In genomic region chr6:143677577-143677890, GRCh38 we compare ENCODE assay signal across 8 cellular contexts. TPM values are rescaled to one million over a fixed set of nuclear protein-coding genes. Genes with fewer than 3 reads are reported as not detected.
DNase-seq lines count a peak whose midpoint lies in the region; ATAC-seq and TF ChIP-seq lines count a peak whose summit lies in the region.

No MANE protein-coding gene starts in this region.

- H3K4me1 ChIP-seq in Caco-2, result peaks cover 46% of the 10 kb centered on the region
- no peaks in the 10 kb centered on the region for H3K4me1 ChIP-seq in prostate gland (replicated peaks)

- no peaks in the 10 kb centered on the region for H3K9me3 ChIP-seq in Caco-2
- no peaks in the 10 kb centered on the region for H3K9me3 ChIP-seq in T-helper 17 cell (ENCODE audit: control insufficient read depth, low read length, poor library complexity, severe bottlenecking)
- no peaks in the 10 kb centered on the region for H3K9me3 ChIP-seq in prostate gland

- H3K27me3 ChIP-seq in Caco-2 (replicated peaks; ENCODE audit: control insufficient read depth, insufficient read depth, low read length) (no peaks in the 10 kb centered on the region), prostate gland (replicated peaks; ENCODE audit: insufficient read depth) (no peaks in the 10 kb centered on the region)

- H3K4me3 ChIP-seq in Caco-2 (ENCODE audit: low read depth, low read length), result peak overlapping the region; percentile 88
- H3K4me3 ChIP-seq in fibroblast of pulmonary artery (replicated peaks; ENCODE audit: low read depth, low read length), result peak overlapping the region; percentile 70
- H3K4me3 ChIP-seq in prostate gland, result peak overlapping the region; percentile 68 to 82

- DNase-seq in Caco-2 (no peak), T-helper 17 cell (no peak), fibroblast of pulmonary artery (ENCODE audit: low read depth) (no peak), prostate gland (ENCODE audit: low spot score) (no peak), putamen (ENCODE audit: low spot score) (no peak), NCI-H146 (lab: John Stamatoyannopoulos, UW) (no peak)

- no peaks in the 10 kb centered on the region for H3K27me3 Mint-ChIP-seq in Caco-2 (ENCODE audit: insufficient read depth, unreplicated experiment)
- H3K27me3 Mint-ChIP-seq in T-helper 17 cell, result no peaks in the 10 kb centered on the region

- WGBS in prostate gland, result 3% methylated on average over 9 of the region's 9 CpGs

- no peak for ATAC-seq in T-helper 17 cell
- no peak for ATAC-seq in HG02840 (IDR thresholded peaks at IDR 0.05; ENCODE audit: low FRiP score, unreplicated experiment)
- no peak for ATAC-seq in HG02798 (IDR thresholded peaks at IDR 0.05; ENCODE audit: poor library complexity, unreplicated experiment)

- BruUV-seq in Caco-2 (replicated peaks; lab: Mats Ljungman, UMichigan), result no TSS peak

- intact Hi-C loops in Caco-2 (cut with micrococcal nuclease; ENCODE audit: unreplicated experiment) (no loop called here), prostate gland (cut with DNase I) (loop anchor here (5.0 kb wide), 1 partner anchor 165 kb away; the partner anchor contains the start of gene LTV1)

- peak overlapping the region; percentile 70 for H3K27ac Mint-ChIP-seq in Caco-2 (ENCODE audit: unreplicated experiment)
- no peak overlapping the region for H3K27ac Mint-ChIP-seq in T-helper 17 cell

- TF ChIP-seq POLR2A in prostate gland (IDR thresholded peaks at IDR 0.05), result no peak

- POLR2A ChIA-PET in Caco-2 (lab: Charles Lee), result interaction anchor here (0.7 kb wide), 1 partner anchor 166 kb away, joined by 3 read pairs; the partner anchor contains the start of gene LTV1

- H3K36me3 ChIP-seq in Caco-2 (ENCODE audit: control insufficient read depth, insufficient read depth, low read length) (no peaks in the 10 kb centered on the region), prostate gland (no peaks in the 10 kb centered on the region)

- no peaks in the 10 kb centered on the region for H3K9me3 Mint-ChIP-seq in Caco-2 (ENCODE audit: unreplicated experiment)

- H3K27ac ChIP-seq in prostate gland, result peak overlapping the region; percentile 87 to 97

- peaks cover 18% of the 10 kb centered on the region for H3K4me1 Mint-ChIP-seq in Caco-2 (ENCODE audit: low read depth, unreplicated experiment)
- H3K4me1 Mint-ChIP-seq in T-helper 17 cell, result peaks cover 24% of the 10 kb centered on the region

- peak overlapping the region; percentile 82 for H3K4me3 Mint-ChIP-seq in Caco-2 (ENCODE audit: unreplicated experiment)
- H3K4me3 Mint-ChIP-seq in T-helper 17 cell, result peak overlapping the region; percentile 76

- TF ChIP-seq CTCF in Caco-2 (IDR thresholded peaks at IDR 0.05; ENCODE audit: insufficient read depth in 1 of 2, low read depth in 1 of 2, low read length in 1 of 2, severe bottlenecking in 1 of 2, unreplicated experiment in 1 of 2) (no peak), fibroblast of pulmonary artery (IDR thresholded peaks at IDR 0.05; ENCODE audit: low read length, missing control alignments) (no peak), prostate gland (IDR thresholded peaks at IDR 0.05) (no peak)

- CTCF ChIA-PET in Caco-2 (lab: Charles Lee), result interaction anchor here (0.6 kb wide), 1 partner anchor 102 kb away, joined by 3 read pairs; no protein-coding TSS in a partner anchor

- H3K36me3 Mint-ChIP-seq in Caco-2 (ENCODE audit: insufficient read depth, unreplicated experiment), result no peaks in the 10 kb centered on the region
- peaks cover 2% of the 10 kb centered on the region for H3K36me3 Mint-ChIP-seq in T-helper 17 cell (ENCODE audit: low read depth)

RNA-seq across cellular contexts. Expression of gene PHACTR2, which starts 0.2 kb away (rescaled TPM):
- 80.8 and 100 TPM in 2 replicates for total RNA-seq in Caco-2 (2022)
- 10 to 100 TPM; 66.1 to 66.3 TPM for total RNA-seq in T-helper 17 cell
- total RNA-seq in prostate gland, result 100 to 1,000 TPM in 1 of 2 donors, 10 to 100 TPM in 1; 41.4 to 108 TPM
